12 cellular contexts compared by ENCODE assay signal in genomic region chr15:57387644-57388076, GRCh38. TPM values are rescaled to one million over a fixed set of nuclear protein-coding genes. Genes with fewer than 3 reads are reported as not detected.
DNase-seq lines count a peak whose midpoint lies in the region; ATAC-seq and TF ChIP-seq lines count a peak whose summit lies in the region.
"Had no signal": no experiment of that assay in that cellular context is flagged by ENCODE, and none has a peak within 500 bp of the region (broad histone marks: within the 10 kb centered on the region; RNA-seq: fewer than 3 reads in every experiment).

No MANE protein-coding gene starts in this region.

- H3K36me3 Mint-ChIP-seq in naive thymus-derived CD8-positive, alpha-beta T cell, result no peaks in the 10 kb centered on the region
- no peaks in the 10 kb centered on the region for H3K36me3 Mint-ChIP-seq in Calu3 (ENCODE audit: insufficient read depth, unreplicated experiment)
- H3K36me3 Mint-ChIP-seq: activated naive CD8-positive, alpha-beta T cell; CD14-positive monocyte had no signal

- no peak for ATAC-seq in naive thymus-derived CD8-positive, alpha-beta T cell
- ATAC-seq in HG02588 (IDR thresholded peaks at IDR 0.05; ENCODE audit: unreplicated experiment), result no peak

- H3K4me3 ChIP-seq in iPS-18a (ENCODE audit: low read length) (peak overlapping the region; percentile 67), prostate gland (no peak overlapping the region)

- DNase-seq in HEK293T (ENCODE audit: extremely low spot score), result no peak
- DNase-seq in NCI-H69 (lab: John Stamatoyannopoulos, UW), result peak; percentile 96
- DNase-seq in prostate gland (ENCODE audit: low spot score), result no peak
- no peak for DNase-seq in naive thymus-derived CD8-positive, alpha-beta T cell
- DNase-seq in Calu3, result no peak
- DNase-seq in C1 segment of cervical spinal cord (lab: John Stamatoyannopoulos, UW), result no peak
- DNase-seq: NCI-H446 treated with DMSO at 0.1 percent for 48 hours; stimulated activated CD8-positive, alpha-beta memory T cell treated with anti-CD3 and anti-CD28 coated beads, Interleukin-4, amount 100 ng/mL, for 48 hours had no signal

- H3K4me3 Mint-ChIP-seq in naive thymus-derived CD8-positive, alpha-beta T cell, result no peak overlapping the region
- no peak overlapping the region for H3K4me3 Mint-ChIP-seq in Calu3 (ENCODE audit: low read depth, unreplicated experiment)
- H3K4me3 Mint-ChIP-seq: activated naive CD8-positive, alpha-beta T cell; CD14-positive monocyte had no signal

- H3K9me3 ChIP-seq in iPS-18a (ENCODE audit: control insufficient read depth, low read depth, low read length) (no peaks in the 10 kb centered on the region), prostate gland (no peaks in the 10 kb centered on the region)

- POLR2A ChIA-PET in HEK293T (lab: Yijun Ruan, JAX), result no interaction called here
- POLR2A ChIA-PET in naive thymus-derived CD8-positive, alpha-beta T cell (lab: Charles Lee), result no interaction called here

- BruUV-seq in Calu3 (replicated peaks; lab: Mats Ljungman, UMichigan), result no TSS peak

- CTCF ChIA-PET in HEK293T (lab: Yijun Ruan, JAX) (no interaction called here), Calu3 (lab: Charles Lee) (no interaction called here)

- H3K4me1 ChIP-seq in iPS-18a (ENCODE audit: control insufficient read depth, low read depth, low read length), result peaks cover 55% of the 10 kb centered on the region
- H3K4me1 ChIP-seq in prostate gland (replicated peaks), result peaks cover 13% of the 10 kb centered on the region

- H3K4me1 Mint-ChIP-seq in naive thymus-derived CD8-positive, alpha-beta T cell, result no peaks in the 10 kb centered on the region
- H3K4me1 Mint-ChIP-seq in Calu3 (ENCODE audit: low read depth, unreplicated experiment), result peaks cover 8% of the 10 kb centered on the region
- H3K4me1 Mint-ChIP-seq: CD14-positive monocyte had no signal

- intact Hi-C loops in prostate gland (cut with DNase I) (no loop called here), Calu3 (cut with micrococcal nuclease; ENCODE audit: unreplicated experiment) (no loop called here)

- H3K9me3 Mint-ChIP-seq in naive thymus-derived CD8-positive, alpha-beta T cell, result peaks cover 0 to 3% (median 0%) of the 10 kb centered on the region in 9 donors
- H3K9me3 Mint-ChIP-seq in Calu3 (ENCODE audit: low read depth, unreplicated experiment), result no peaks in the 10 kb centered on the region

- H3K27ac ChIP-seq in iPS-18a (ENCODE audit: low read length) (peak overlapping the region; percentile 83), prostate gland (peak overlapping the region; percentile 59 to 63)

- H3K27me3 ChIP-seq in iPS-18a (ENCODE audit: control insufficient read depth, insufficient read depth, low read length), result no peaks in the 10 kb centered on the region
- H3K27me3 ChIP-seq in prostate gland (replicated peaks; ENCODE audit: insufficient read depth), result no peaks in the 10 kb centered on the region

- TF ChIP-seq CTCF in prostate gland (IDR thresholded peaks at IDR 0.05) (no peak), Calu3 (IDR thresholded peaks at IDR 0.05; ENCODE audit: unreplicated experiment) (no peak)

- H3K36me3 ChIP-seq in iPS-18a (ENCODE audit: control insufficient read depth, low read depth, low read length), result no peaks in the 10 kb centered on the region
- H3K36me3 ChIP-seq in prostate gland, result no peaks in the 10 kb centered on the region

- no peak for TF ChIP-seq POLR2A in prostate gland (IDR thresholded peaks at IDR 0.05)

- WGBS in prostate gland, result 18% methylated on average over 2 of the region's 2 CpGs

- H3K27ac Mint-ChIP-seq in naive thymus-derived CD8-positive, alpha-beta T cell, result no peak overlapping the region
- H3K27ac Mint-ChIP-seq in Calu3 (ENCODE audit: unreplicated experiment), result no peak overlapping the region
- H3K27ac Mint-ChIP-seq: activated naive CD8-positive, alpha-beta T cell; CD14-positive monocyte had no signal

- peak overlapping the region; percentile 73 for H3K9ac ChIP-seq in iPS-18a (ENCODE audit: low read length)

- H3K27me3 Mint-ChIP-seq in naive thymus-derived CD8-positive, alpha-beta T cell, result peaks cover 0 to 17% (median 1%) of the 10 kb centered on the region in 5 donors
- H3K27me3 Mint-ChIP-seq in Calu3 (ENCODE audit: unreplicated experiment), result no peaks in the 10 kb centered on the region
- H3K27me3 Mint-ChIP-seq: activated naive CD8-positive, alpha-beta T cell had no signal

TF ChIP-seq in HEK293T, 16 proteins besides CTCF, POLR2A, EP300 and RAD21:
- TF ChIP-seq CTBP1 (IDR thresholded peaks at IDR 0.05; ENCODE audit: borderline replicate concordance) (0 out of 2 replicates have a peak, but pooled peaks have one; percentile 15), TARDBP (IDR thresholded peaks at IDR 0.05) (no peak)

RNA-seq across cellular contexts. Expression of gene CGNL1, which starts 11.4 kb away (rescaled TPM):
- total RNA-seq in prostate gland (10 to 100 TPM; 49.0 to 65.6 TPM), Calu3 (2022) (1.8 and 3.3 TPM in 2 replicates)
- not detected for total RNA-seq in naive thymus-derived CD8-positive, alpha-beta T cell
- not detected for polyA plus RNA-seq in naive thymus-derived CD8-positive, alpha-beta T cell
- polyA plus RNA-seq: CD14-positive monocyte had no signal

Comparison
In these comparisons a context has a peak if more than half of its experiments do, and no peak if none do; other contexts are left out.
1. RNA of gene CGNL1, which starts 11.4 kb away (total RNA-seq): 49.0 to 65.6 TPM in prostate gland; 1.8 to 3.3 TPM in Calu3 and not detected in naive thymus-derived CD8-positive, alpha-beta T cell; every median in the first group is over 10 times any median in the second.